Comparison of ENCODE assay signal across 20 cellular contexts in genomic region chr1:162327791-162328165, GRCh38. TPM values are rescaled to one million over a fixed set of nuclear protein-coding genes. Genes with fewer than 3 reads are reported as not detected.
"Had no signal": no experiment of that assay in that cellular context is flagged by ENCODE, and none has a peak within 500 bp of the region (broad histone marks: within the 10 kb centered on the region; RNA-seq: fewer than 3 reads in every experiment).

No MANE protein-coding gene starts in this region.

- H3K9me3 ChIP-seq: adrenal gland, colonic mucosa, right atrium auricular region, testis, upper lobe of left lung had no signal

- H3K4me1 ChIP-seq: adrenal gland, colonic mucosa, foreskin keratinocyte, right atrium auricular region, testis had no signal

- ATAC-seq: activated CD8-positive, alpha-beta T cell treated with anti-CD3 and anti-CD28 coated beads, Interleukin-2, amount 10 ng/mL, durations not matched to agents 7 days and 5 days; foreskin keratinocyte; stimulated activated naive CD8-positive, alpha-beta T cell treated with anti-CD3 and anti-CD28 coated beads, Interleukin-15, amount 100 ng/mL, for 72 hours; T-helper 17 cell had no signal

- H3K4me3 ChIP-seq: adrenal gland, colonic mucosa, right atrium auricular region, testis, upper lobe of left lung had no signal

- H3K36me3 ChIP-seq: adrenal gland, colonic mucosa, right atrium auricular region, upper lobe of left lung had no signal

- H3K27me3 ChIP-seq: adrenal gland, colonic mucosa, right atrium auricular region, testis, upper lobe of left lung had no signal

- DNase-seq: activated B cell treated with CpG ODN at 0.5 μM for 24 hours; activated CD4-positive, alpha-beta T cell treated with anti-CD3 and anti-CD28 coated beads for 48 hours; activated CD8-positive, alpha-beta memory T cell treated with anti-CD3 and anti-CD28 coated beads, Interleukin-2, amount 50 U/mL, for 4 hours; activated CD8-positive, alpha-beta T cell treated with anti-CD3 and anti-CD28 coated beads, Interleukin-2, amount 10 ng/mL, durations not matched to agents 7 days and 5 days; activated effector memory CD4-positive, alpha-beta T cell treated with anti-CD3 and anti-CD28 coated beads, Interleukin-2, amount 50 U/mL, for 16 hours; activated T-cell treated with anti-CD3 and anti-CD28 coated beads, Interleukin-2, amount 50 U/mL, for 48 hours; adrenal gland; colonic mucosa; glutamatergic neuron; kidney glomerular epithelial cell; occipital lobe; stimulated activated naive CD8-positive, alpha-beta T cell treated with anti-CD3 and anti-CD28 coated beads, Interleukin-15, amount 100 ng/mL, for 72 hours; T-helper 17 cell; testis; upper lobe of left lung had no signal

RNA-seq across cellular contexts. Expression of gene SPATA46, which starts 48.9 kb away (rescaled TPM):
- total RNA-seq: activated B cell treated with CpG ODN at 0.5 μM for 24 hours; activated CD8-positive, alpha-beta T cell treated with anti-CD3 and anti-CD28 coated beads, Interleukin-2, amount 10 ng/mL, durations not matched to agents 7 days and 5 days; adrenal gland; cardiac septum; colonic mucosa; foreskin keratinocyte; lower leg skin; occipital lobe; progenitor cell of endocrine pancreas; right atrium auricular region; T-helper 17 cell; upper lobe of left lung had no signal

RNA-seq across cellular contexts. Expression of gene C1orf226, which starts 53.8 kb away (rescaled TPM):
- total RNA-seq: activated B cell treated with CpG ODN at 0.5 μM for 24 hours; activated CD8-positive, alpha-beta T cell treated with anti-CD3 and anti-CD28 coated beads, Interleukin-2, amount 10 ng/mL, durations not matched to agents 7 days and 5 days; T-helper 17 cell had no signal
